In genomic region chr3:183317271-183317670, GRCh38 we compare ENCODE assay signal across 23 cellular contexts.
"Had no signal": no experiment of that assay in that cellular context is flagged by ENCODE, and none has a peak within 500 bp of the region (broad histone marks: within the 10 kb centered on the region; RNA-seq: fewer than 3 reads in every experiment).

No MANE protein-coding gene starts in this region.

- H3K9me3 Mint-ChIP-seq: activated CD4-positive, alpha-beta memory T cell treated with anti-CD3 and anti-CD28 coated beads for 36 hours; activated CD4-positive, alpha-beta T cell treated with anti-CD3 and anti-CD28 coated beads, Interleukin-2, amount 10 ng/mL, durations not matched to agents 7 days and 5 days; activated naive CD4-positive, alpha-beta T cell treated with anti-CD3 and anti-CD28 coated beads, Interleukin-2, amount 10 ng/mL, durations not matched to agents 7 days and 5 days; activated naive CD8-positive, alpha-beta T cell treated with anti-CD3 and anti-CD28 coated beads for 36 hours; activated T-cell treated with anti-CD3 and anti-CD28 coated beads, Interleukin-2, amount 50 U/mL, for 72 hours; activated T-helper 2 cell treated with anti-CD3 and anti-CD28 coated beads, Interferon-gamma antibody, Interleukin-2, Interleukin-4, amounts not matched to agents 10 μg/mL and 5 μg/mL and 100 μg/mL, durations not matched to agents 14 hours and 24 hours and 36 hours; T-cell had no signal

- ATAC-seq: activated T-cell treated with anti-CD3 and anti-CD28 coated beads, Interleukin-2, amount 50 U/mL, for 72 hours; T-cell had no signal

- H3K27me3 Mint-ChIP-seq: activated CD4-positive, alpha-beta memory T cell treated with anti-CD3 and anti-CD28 coated beads for 36 hours; activated CD4-positive, alpha-beta T cell treated with anti-CD3 and anti-CD28 coated beads, Interleukin-2, amount 10 ng/mL, durations not matched to agents 7 days and 5 days; activated naive CD4-positive, alpha-beta T cell treated with anti-CD3 and anti-CD28 coated beads, Interleukin-2, amount 10 ng/mL, durations not matched to agents 7 days and 5 days; activated naive CD8-positive, alpha-beta T cell treated with anti-CD3 and anti-CD28 coated beads for 36 hours; T-cell had no signal

- DNase-seq: activated CD4-positive, alpha-beta memory T cell treated with anti-CD3 and anti-CD28 coated beads for 36 hours; activated CD4-positive, alpha-beta T cell treated with anti-CD3 and anti-CD28 coated beads, Interleukin-2, amount 10 ng/mL, durations not matched to agents 7 days and 5 days; activated CD4-positive, CD25-positive, alpha-beta regulatory T cell; activated gamma-delta T cell treated with Interleukin-2 at 50 U/mL for 16 hours; activated naive CD4-positive, alpha-beta T cell treated with anti-CD3 and anti-CD28 coated beads, Interleukin-2, amount 10 ng/mL, durations not matched to agents 7 days and 5 days; activated naive CD8-positive, alpha-beta T cell treated with anti-CD3 and anti-CD28 coated beads for 36 hours; activated T-cell treated with anti-CD3 and anti-CD28 coated beads, Interleukin-2, amount 50 U/mL, for 72 hours; anterior cingulate cortex; MM.1S; NCI-H1105; NCI-H1436 treated with DMSO at 0.1 percent for 48 hours; NCI-H187; NCI-H2081; NCI-H446; NCI-H524; T-cell; T-helper 2 cell; T1000 had no signal

- H3K36me3 Mint-ChIP-seq: activated CD4-positive, alpha-beta memory T cell treated with anti-CD3 and anti-CD28 coated beads for 36 hours; activated naive CD4-positive, alpha-beta T cell treated with anti-CD3 and anti-CD28 coated beads, Interleukin-2, amount 10 ng/mL, durations not matched to agents 7 days and 5 days; activated naive CD8-positive, alpha-beta T cell treated with anti-CD3 and anti-CD28 coated beads for 36 hours had no signal

- H3K4me2 ChIP-seq: KMS-11 had no signal

- H3K9ac ChIP-seq: KMS-11 had no signal

- H3K27ac Mint-ChIP-seq: activated CD4-positive, alpha-beta memory T cell treated with anti-CD3 and anti-CD28 coated beads for 36 hours; activated CD4-positive, alpha-beta T cell treated with anti-CD3 and anti-CD28 coated beads, Interleukin-2, amount 10 ng/mL, durations not matched to agents 7 days and 5 days; activated naive CD4-positive, alpha-beta T cell treated with anti-CD3 and anti-CD28 coated beads, Interleukin-2, amount 10 ng/mL, durations not matched to agents 7 days and 5 days; activated T-cell treated with anti-CD3 and anti-CD28 coated beads, Interleukin-2, amount 50 U/mL, for 72 hours; activated T-helper 2 cell treated with anti-CD3 and anti-CD28 coated beads, Interferon-gamma antibody, Interleukin-2, Interleukin-4, amounts not matched to agents 10 μg/mL and 5 μg/mL and 100 μg/mL, durations not matched to agents 14 hours and 24 hours and 36 hours; T-cell had no signal

- H3K4me3 Mint-ChIP-seq: activated CD4-positive, alpha-beta memory T cell treated with anti-CD3 and anti-CD28 coated beads for 36 hours; activated CD4-positive, alpha-beta T cell treated with anti-CD3 and anti-CD28 coated beads, Interleukin-2, amount 10 ng/mL, durations not matched to agents 7 days and 5 days; activated naive CD4-positive, alpha-beta T cell treated with anti-CD3 and anti-CD28 coated beads, Interleukin-2, amount 10 ng/mL, durations not matched to agents 7 days and 5 days; activated naive CD8-positive, alpha-beta T cell treated with anti-CD3 and anti-CD28 coated beads for 36 hours; activated T-cell treated with anti-CD3 and anti-CD28 coated beads, Interleukin-2, amount 50 U/mL, for 72 hours; T-cell had no signal

- FAIRE-seq: RCC 7860, TTC549 had no signal

- H3K27ac ChIP-seq: KMS-11, SK-N-MC had no signal

- H3K4me3 ChIP-seq: SK-N-MC had no signal
